In genomic region chr4:103673983-103674382, GRCh38 we compare ENCODE assay signal across 23 cellular contexts. TPM values are rescaled to one million over a fixed set of nuclear protein-coding genes. Genes with fewer than 3 reads are reported as not detected.
DNase-seq lines count a peak whose midpoint lies in the region; ATAC-seq and TF ChIP-seq lines count a peak whose summit lies in the region.
"Had no signal": no experiment of that assay in that cellular context is flagged by ENCODE, and none has a peak within 500 bp of the region (broad histone marks: within the 10 kb centered on the region; RNA-seq: fewer than 3 reads in every experiment).

No MANE protein-coding gene starts in this region.

- ATAC-seq in GM19351 (IDR thresholded peaks at IDR 0.05; ENCODE audit: unreplicated experiment): peak; percentile 67
- ATAC-seq in HG02938 (IDR thresholded peaks at IDR 0.05; ENCODE audit: unreplicated experiment): peak; percentile 54
- no peak for ATAC-seq in GM19467 (IDR thresholded peaks at IDR 0.05; ENCODE audit: unreplicated experiment)
- ATAC-seq: Right ventricle myocardium inferior had no signal

- H3K4me3 ChIP-seq in epithelial cell of esophagus (ENCODE audit: low read length): no peak overlapping the region
- H3K4me3 ChIP-seq: BLaER1, SJSA1 had no signal

- TF ChIP-seq CTCF in epithelial cell of esophagus (IDR thresholded peaks at IDR 0.05; ENCODE audit: insufficient read depth, low read depth, low read length, missing control alignments): no peak

- DNase-seq in LHCN-M2 (ENCODE audit: low read depth): peak; percentile 1
- DNase-seq in epithelial cell of esophagus (ENCODE audit: low read depth): peak; percentile 61
- no peak for DNase-seq in activated CD4-positive, alpha-beta T cell treated with anti-CD3 and anti-CD28 coated beads for 4 hours
- no peak for DNase-seq in DMS79 treated with DMSO at 0.1 percent for 48 hours (lab: John Stamatoyannopoulos, UW)
- DNase-seq in HK-2 (ENCODE audit: unreplicated experiment): no peak
- DNase-seq: ACHN; CD4-positive, alpha-beta T cell; COR-L47; DMS79; GOT3; KG1; NCI-H1105; NCI-H2081; NCI-H2171 treated with DMSO at 0.1 percent for 48 hours; NCI-H524 treated with DMSO at 0.1 percent for 48 hours; NCI-H82 had no signal

RNA-seq across cellular contexts. Expression of gene TACR3, which starts 45.8 kb away (rescaled TPM):
- total RNA-seq in LHCN-M2 (2014; rRNA removed): 0.06 and 0.17 TPM in 2 replicates
- not detected for polyA plus RNA-seq in LHCN-M2 (2012)
- total RNA-seq: CD4-positive, alpha-beta T cell; Right ventricle myocardium inferior; T-helper 1 cell treated with Interleukin-12 subunit alpha and Interleukin-12 subunit beta and Interleukin-4 antibody, amounts not matched to agents 30 ng/mL and 1 ng/mL, for 36 hours had no signal

Comparison
In these comparisons a context has a peak if more than half of its experiments do, and no peak if none do; other contexts are left out.
1. DNase-seq: peak in LHCN-M2 (single experiment) and epithelial cell of esophagus (single experiment); none in activated CD4-positive, alpha-beta T cell treated with anti-CD3 and anti-CD28 coated beads for 4 hours (0 of 2), DMS79 treated with DMSO at 0.1 percent for 48 hours (single experiment) and HK-2 (single experiment).